Comparison of ENCODE assay signal across 1 cellular context in genomic region chrX:154040307-154040756, GRCh38.
TF ChIP-seq lines count a peak whose summit lies in the region.

No MANE protein-coding gene starts in this region.

TF ChIP-seq in WTC11, 78 proteins besides CTCF, POLR2A, EP300 and RAD21 (continued from another document):
- TF ChIP-seq USF2 (CRISPR knock-in tag; IDR thresholded peaks at IDR 0.05), result no peak
